ENCODE assay signal across 33 cellular contexts in the genomic region with DNA sequence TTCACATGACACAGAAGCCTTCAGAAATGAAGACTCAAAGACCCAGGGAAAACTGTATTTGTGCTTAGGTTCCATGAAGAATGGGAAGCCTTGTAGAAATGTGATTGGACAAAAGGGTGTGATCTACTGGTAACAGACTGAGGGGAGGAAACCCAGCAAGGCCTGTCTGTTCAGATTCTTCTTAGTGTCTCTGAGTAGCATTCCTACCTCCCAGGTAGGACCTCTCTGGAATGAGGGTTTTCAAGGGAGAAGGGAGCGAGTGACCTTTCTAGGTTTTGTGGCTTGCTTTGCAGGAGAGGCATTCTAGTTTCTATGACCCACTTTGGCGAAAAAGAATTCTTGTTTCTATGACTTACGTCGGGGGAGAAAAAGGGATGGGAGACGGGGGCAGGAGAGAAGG.
"Had no signal": no experiment of that assay in that cellular context is flagged by ENCODE, and none has a peak within 500 bp of the region (broad histone marks: within the 10 kb centered on the region; RNA-seq: fewer than 3 reads in every experiment).

No MANE protein-coding gene starts in this region.

- H3K27me3 ChIP-seq: MG63 had no signal

- H3K4me3 ChIP-seq: MG63 had no signal

- H3K9ac ChIP-seq: KMS-11 had no signal

- DNase-seq: Karpas-422, Kasumi-1, KG1, MG63, MM.1S, MV-4-11, NCI-H1048, NCI-H1092, NCI-H1092 treated with DMSO at 0.1 percent for 48 hours, NCI-H1105, NCI-H1105 treated with DMSO at 0.1 percent for 48 hours, NCI-H1417, NCI-H1417 treated with DMSO at 0.1 percent for 48 hours, NCI-H1436, NCI-H1436 treated with DMSO at 0.1 percent for 48 hours, NCI-H146, NCI-H1694, NCI-H1694 treated with DMSO at 0.1 percent for 48 hours, NCI-H187, NCI-H187 treated with DMSO at 0.1 percent for 48 hours, NCI-H1930, NCI-H2029, NCI-H2029 treated with DMSO at 0.1 percent for 48 hours, NCI-H2081, NCI-H2081 treated with DMSO at 0.1 percent for 48 hours, NCI-H2107, NCI-H2171, NCI-H2227 treated with DMSO at 0.1 percent for 48 hours, NCI-H226, NCI-H345, NCI-H446, NCI-H446 treated with DMSO at 0.1 percent for 48 hours had no signal

- H3K4me2 ChIP-seq: KMS-11 had no signal

- H3K36me3 ChIP-seq: MG63 had no signal

- H3K27ac ChIP-seq: KMS-11 had no signal
